In the genomic region with DNA sequence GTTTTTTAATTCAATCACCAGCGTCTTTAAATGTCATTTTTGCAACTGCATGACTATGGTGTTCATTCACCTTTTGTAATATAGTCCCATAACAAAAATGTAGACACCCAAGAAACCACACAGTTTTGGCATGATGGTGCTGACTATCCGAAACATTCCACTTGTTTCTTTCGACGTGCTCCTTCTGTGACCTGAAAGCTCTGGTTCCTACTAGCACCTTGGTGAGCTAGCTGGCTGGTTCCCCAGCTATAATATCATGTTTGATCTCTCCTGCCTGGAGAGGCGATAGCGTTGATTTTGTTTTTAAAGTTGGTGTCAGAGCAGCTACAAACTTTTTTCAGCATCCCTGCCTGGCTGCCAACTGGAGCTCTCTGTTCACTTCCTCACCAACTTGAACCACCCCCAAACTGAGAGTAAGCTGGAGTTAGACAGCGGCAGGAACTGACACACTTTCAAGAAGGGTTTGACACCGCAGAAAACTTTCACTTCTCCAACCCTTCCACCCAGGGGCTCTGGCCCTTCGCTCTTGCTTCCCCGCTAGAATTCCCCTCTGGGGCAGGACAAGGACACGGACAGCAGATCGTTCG, we compare ENCODE assay signal across 8 cellular contexts. TPM values are rescaled to one million over a fixed set of nuclear protein-coding genes. Genes with fewer than 3 reads are reported as not detected.
A peak's percentile ranks its signal among the peaks of the same experiment; 100 is the strongest.
DNase-seq lines count a peak whose midpoint lies in the region; ATAC-seq and TF ChIP-seq lines count a peak whose summit lies in the region.

No MANE protein-coding gene starts in this region.

- peaks cover under 1% of the 10 kb centered on the region; the same call in 1 of the 2 replicates for H3K36me3 ChIP-seq in BLaER1
- no peaks in the 10 kb centered on the region for H3K36me3 ChIP-seq in PC-9 (ENCODE audit: low read depth)
- no peaks in the 10 kb centered on the region for H3K36me3 ChIP-seq in neural progenitor cell
- no peaks in the 10 kb centered on the region for H3K36me3 ChIP-seq in tibial artery

- H3K27me3 Mint-ChIP-seq in neural progenitor cell (ENCODE audit: insufficient read depth, low read depth) = no peaks in the 10 kb centered on the region

- peak overlapping the region; percentile 98 for H3K27ac Mint-ChIP-seq in neural progenitor cell

- H3K79me2 ChIP-seq in PC-9 (ENCODE audit: low read depth) (peaks cover 70% of the 10 kb centered on the region), neural progenitor cell (ENCODE audit: low read depth) (peaks cover 86% of the 10 kb centered on the region)

- DNase-seq in GM19238 (ENCODE audit: insufficient read length, low spot score) (peak; percentile 51), PC-9 (peak; percentile 33 to 40), foreskin keratinocyte (peak in 1 of 2 donors; percentile 61), neural progenitor cell (ENCODE audit: low spot score) (no peak), tibial artery (peak; percentile 57 to 84)
- DNase-seq in activated T-helper 9 cell treated with anti-CD3 and anti-CD28 coated beads, Interleukin-2, amount 50 U/mL, for 16 hours (ENCODE audit: low read depth) = peak; percentile 23

- peak overlapping the region; percentile 89 for H3K4me2 ChIP-seq in BLaER1
- H3K4me2 ChIP-seq in PC-9 = peak overlapping the region; percentile 83
- peak overlapping the region; percentile 82 for H3K4me2 ChIP-seq in neural progenitor cell

- no peaks in the 10 kb centered on the region for H3K27me3 ChIP-seq in BLaER1
- no peaks in the 10 kb centered on the region for H3K27me3 ChIP-seq in PC-9 (ENCODE audit: insufficient read depth, low read depth)
- H3K27me3 ChIP-seq in foreskin keratinocyte = no peaks in the 10 kb centered on the region
- H3K27me3 ChIP-seq in neural progenitor cell = no peaks in the 10 kb centered on the region
- no peaks in the 10 kb centered on the region for H3K27me3 ChIP-seq in tibial artery

- H3K9me3 Mint-ChIP-seq in neural progenitor cell = no peaks in the 10 kb centered on the region

- POLR2A ChIA-PET in PC-9 (lab: Charles Lee; ENCODE audit: unreplicated experiment) = no interaction called here

- CTCF ChIA-PET in PC-9 (lab: Charles Lee) = interaction anchor here (0.5 to 2.3 kb wide), 5 partner anchors 15 to 159 kb away, joined by 3 to 6 read pairs (median 3); a partner anchor contains a TSS

- H3F3A ChIP-seq in PC-9 (ENCODE audit: insufficient read depth, low read depth) = peaks cover 13% of the 10 kb centered on the region; the same call in 1 of the 2 replicates
- peaks cover 18% of the 10 kb centered on the region for H3F3A ChIP-seq in neural progenitor cell (ENCODE audit: low read depth)

- BruUV-seq in PC-9 (replicated peaks; lab: Mats Ljungman, UMichigan) = TSS peak; percentile 40

- peaks cover 51% of the 10 kb centered on the region for H4K20me1 ChIP-seq in BLaER1
- H4K20me1 ChIP-seq in PC-9 (ENCODE audit: insufficient read depth) = no peaks in the 10 kb centered on the region
- peaks cover 9% of the 10 kb centered on the region for H4K20me1 ChIP-seq in neural progenitor cell (ENCODE audit: low read depth)

- no peaks in the 10 kb centered on the region for H3K9me3 ChIP-seq in BLaER1
- no peaks in the 10 kb centered on the region for H3K9me3 ChIP-seq in PC-9 (ENCODE audit: insufficient read depth, low read depth)
- H3K9me3 ChIP-seq in neural progenitor cell (ENCODE audit: low read depth) = no peaks in the 10 kb centered on the region
- H3K9me3 ChIP-seq in tibial artery = no peaks in the 10 kb centered on the region

- TF ChIP-seq CTCF in PC-9 (conservative IDR thresholded peaks at IDR 0.05) (no peak), foreskin keratinocyte (conservative IDR thresholded peaks at IDR 0.05) (no peak), neural progenitor cell (IDR thresholded peaks at IDR 0.05) (no peak), tibial artery (IDR thresholded peaks at IDR 0.05) (no peak)

- peak overlapping the region; percentile 99 for H3K4me3 Mint-ChIP-seq in neural progenitor cell

- peaks cover 22% of the 10 kb centered on the region for H3K4me1 Mint-ChIP-seq in neural progenitor cell

- H3K27ac ChIP-seq in BLaER1 (peak overlapping the region; percentile 99), PC-9 (peak overlapping the region; percentile 60), foreskin keratinocyte (peak overlapping the region; percentile 97), neural progenitor cell (peak overlapping the region; percentile 78), tibial artery (peak overlapping the region; percentile 89 to 99)

- H3K4me3 ChIP-seq in BLaER1 = peak overlapping the region; percentile 98
- peak overlapping the region; percentile 99 for H3K4me3 ChIP-seq in PC-9
- H3K4me3 ChIP-seq in neural progenitor cell = peak overlapping the region; percentile 94
- H3K4me3 ChIP-seq in tibial artery = peak overlapping the region; percentile 71 to 94

- intact Hi-C loops in PC-9 (cut with micrococcal nuclease; ENCODE audit: unreplicated experiment) (loop anchor here (2.0 kb wide), 2 partner anchors 101 to 151 kb away; a partner anchor contains a TSS), tibial artery (cut with DNase I; ENCODE audit: low total_unique reads) (loop anchor here (5.0 kb wide), 1 partner anchor 157 kb away; a partner anchor contains a TSS)

- H2AFZ ChIP-seq in PC-9 (peak overlapping the region; percentile 99), neural progenitor cell (replicated peaks) (peak overlapping the region; percentile 93)

- H3K36me3 Mint-ChIP-seq in neural progenitor cell = peaks cover 3% of the 10 kb centered on the region

- H3K9me2 ChIP-seq in PC-9 (ENCODE audit: insufficient read depth) = no peaks in the 10 kb centered on the region

- H3K4me1 ChIP-seq in BLaER1 (peaks cover 48% of the 10 kb centered on the region), PC-9 (replicated peaks; ENCODE audit: insufficient read depth) (peaks cover 40% of the 10 kb centered on the region), foreskin keratinocyte (peaks cover 14% of the 10 kb centered on the region), neural progenitor cell (peaks cover 17% of the 10 kb centered on the region), tibial artery (peaks cover 0 to 36% (median 18%) of the 10 kb centered on the region in 4 donors)

- peak overlapping the region; percentile 100 for H3K9ac ChIP-seq in BLaER1
- peak overlapping the region; percentile 95 for H3K9ac ChIP-seq in neural progenitor cell

- ATAC-seq in HG03354 (IDR thresholded peaks at IDR 0.05; ENCODE audit: poor library complexity, severe bottlenecking, unreplicated experiment) (peak; percentile 65), foreskin keratinocyte (peak; percentile 25)

RNA-seq across cellular contexts. Expression of a gene that starts 1.1 kb away (rescaled TPM):
- total RNA-seq in PC-9 (2021) (12.6 and 12.8 TPM in 2 replicates), foreskin keratinocyte (5.6 and 6.1 TPM in 2 replicates), neural progenitor cell (ENCODE audit: low replicate concordance) (22.4 and 38.7 TPM in 2 replicates)
- polyA plus RNA-seq in foreskin keratinocyte = 0.77 and 1.1 TPM in 2 replicates

RNA-seq across cellular contexts. Expression of a gene that starts 14.5 kb away (rescaled TPM):
- 16.9 and 17.6 TPM in 2 replicates for total RNA-seq in PC-9 (2021)
- 12.1 and 13.1 TPM in 2 replicates for total RNA-seq in foreskin keratinocyte
- 7.4 and 8.7 TPM in 2 replicates for polyA plus RNA-seq in foreskin keratinocyte
- 18.3 and 24.1 TPM in 2 replicates for total RNA-seq in neural progenitor cell (ENCODE audit: low replicate concordance)
